9 cellular contexts compared by ENCODE assay signal in genomic region chr11:114060402-114061052, GRCh38. TPM values are rescaled to one million over a fixed set of nuclear protein-coding genes. Genes with fewer than 3 reads are reported as not detected.
DNase-seq lines count a peak whose midpoint lies in the region; ATAC-seq, FAIRE-seq and TF ChIP-seq lines count a peak whose summit lies in the region.
"Had no signal": no experiment of that assay in that cellular context is flagged by ENCODE, and none has a peak within 500 bp of the region (broad histone marks: within the 10 kb centered on the region; RNA-seq: fewer than 3 reads in every experiment).

No MANE protein-coding gene starts in this region.

- H3K4me3 ChIP-seq in MM.1S (ENCODE audit: low read length), result peak overlapping the region; percentile 84
- no peak overlapping the region for H3K4me3 ChIP-seq in K562
- H3K4me3 ChIP-seq in iPS-18c (ENCODE audit: insufficient read depth, low read depth, low read length), result peak overlapping the region; percentile 71
- peak overlapping the region; percentile 87 to 95 (median 90) for H3K4me3 ChIP-seq in skeletal muscle tissue (ENCODE audit: low read length in 3 of 3)

- POLR2A ChIA-PET in K562 (lab: Yijun Ruan, JAX), result interaction anchor here (0.7 kb wide), 1 partner anchor 22 kb away, joined by 3 read pairs; no protein-coding TSS in a partner anchor

- H4K20me1 ChIP-seq in MM.1S (ENCODE audit: insufficient read depth, low read length) (no peaks in the 10 kb centered on the region), K562 (replicated peaks; ENCODE audit: control insufficient read depth, insufficient read depth, low read length) (peaks cover 9% of the 10 kb centered on the region; the same call in 1 of the 2 replicates)

- H3K36me3 ChIP-seq in MM.1S (replicated peaks; ENCODE audit: insufficient read depth, low read length) (no peaks in the 10 kb centered on the region), K562 (ENCODE audit: control insufficient read depth, insufficient read depth, low read length) (no peaks in the 10 kb centered on the region), skeletal muscle tissue (ENCODE audit: control insufficient read depth in 3 of 3, insufficient read depth in 3 of 3, low read length in 3 of 3) (peaks cover 19 to 25% (median 22%) of the 10 kb centered on the region in 3 donors)

- H3K79me2 ChIP-seq in MM.1S (ENCODE audit: low read length) (no peaks in the 10 kb centered on the region), K562 (ENCODE audit: control insufficient read depth, insufficient read depth, low read length) (no peaks in the 10 kb centered on the region)

- H3K9me3 ChIP-seq in MM.1S (replicated peaks; ENCODE audit: insufficient read depth, low read length), result no peaks in the 10 kb centered on the region
- no peaks in the 10 kb centered on the region for H3K9me3 ChIP-seq in K562 (replicated peaks; ENCODE audit: control insufficient read depth, insufficient read depth, low read depth, low read length)
- H3K9me3 ChIP-seq in iPS-18c (ENCODE audit: control insufficient read depth, insufficient read depth, low read length), result peaks cover 2% of the 10 kb centered on the region
- no peaks in the 10 kb centered on the region for H3K9me3 ChIP-seq in skeletal muscle tissue (ENCODE audit: control insufficient read depth in 3 of 3, low read length in 3 of 3)

- WGBS in K562 (ENCODE audit: insufficient coverage, low coverage, missing lambda C conversion rate), result 1% methylated on average over 57 of the region's 78 CpGs

- TF ChIP-seq EP300 in K562 (IDR thresholded peaks at IDR 0.05; ENCODE audit: low read length), result no peak

- no peaks in the 10 kb centered on the region for H3K9me1 ChIP-seq in K562 (ENCODE audit: control insufficient read depth, insufficient read depth, low read length)

- peak overlapping the region; percentile 91 for H2AFZ ChIP-seq in MM.1S (ENCODE audit: low read length)
- no peak overlapping the region; the same call in 1 of the 2 replicates for H2AFZ ChIP-seq in K562 (ENCODE audit: low read depth, low read length)

- no peak for FAIRE-seq in K562 (lab: Jason Lieb, UNC)
- FAIRE-seq: islet of Langerhans had no signal

- H3F3A ChIP-seq in MM.1S (ENCODE audit: insufficient read depth, low read length), result no peaks in the 10 kb centered on the region

- DNase-seq in CD1c-positive myeloid dendritic cell (ENCODE audit: extremely low spot score) (peak; percentile 40), MM.1S (no peak), K562 (ENCODE audit: extremely low read depth in 1 of 4, low spot score in 3 of 4) (peak in 2 of 4 experiments; percentile 31 to 32), NCI-H2081 treated with DMSO at 0.1 percent for 48 hours (lab: John Stamatoyannopoulos, UW) (no peak), mesenteric fat pad (ENCODE audit: low spot score) (no peak)

- no TSS peak for BruUV-seq in K562 (replicated peaks; lab: Mats Ljungman, UMichigan)

- intact Hi-C loops in K562 (cut with micrococcal nuclease), result no loop called here

- in situ Hi-C loops in K562 (cut with MboI), result no loop called here

- CTCF ChIA-PET in K562 (lab: Yijun Ruan, JAX; ENCODE audit: low intra/inter-chr PET ratio), result no interaction called here

- peak overlapping the region; percentile 45; the same call in 1 of the 2 replicates for H3K9ac ChIP-seq in MM.1S (ENCODE audit: low read length)
- peak overlapping the region in 1 of 2 experiments; percentile 52; a peak in 1 of 4 replicates for H3K9ac ChIP-seq in K562 (ENCODE audit: insufficient read depth in 1 of 2, low read depth in 2 of 2, low read length in 2 of 2)
- H3K9ac ChIP-seq in skeletal muscle tissue (ENCODE audit: low read depth in 1 of 3, low read length in 3 of 3), result peak overlapping the region; percentile 95 to 100 (median 98)

- peak; percentile 51 for ATAC-seq in K562
- no peak for ATAC-seq in HG03045 (IDR thresholded peaks at IDR 0.05; ENCODE audit: unreplicated experiment)

- TF ChIP-seq CTCF in MM.1S (IDR thresholded peaks at IDR 0.05; ENCODE audit: low read length), result no peak
- TF ChIP-seq CTCF in K562 (IDR thresholded peaks at IDR 0.05 in 2 of 3, conservative IDR thresholded peaks at IDR 0.05 in 1 of 3; ENCODE audit: insufficient read depth in 2 of 3, low read depth in 1 of 3, low read length in 3 of 3), result no peak

- peaks cover 50% of the 10 kb centered on the region for H3K27me3 ChIP-seq in MM.1S (replicated peaks; ENCODE audit: insufficient read depth, low read length)
- H3K27me3 ChIP-seq in K562 (ENCODE audit: control insufficient read depth in 2 of 2, insufficient read depth in 2 of 2, low read length in 2 of 2), result peaks cover 58 to 77% of the 10 kb centered on the region in 2 experiments
- no peaks in the 10 kb centered on the region for H3K27me3 ChIP-seq in skeletal muscle tissue (ENCODE audit: control insufficient read depth in 3 of 3, insufficient read depth in 3 of 3, low read length in 3 of 3)

- no peak overlapping the region for H3K27ac ChIP-seq in MM.1S (ENCODE audit: low read length)
- no peak overlapping the region for H3K27ac ChIP-seq in K562 (ENCODE audit: extremely low read depth, low read depth, low read length)
- peak overlapping the region; percentile 94 for H3K27ac ChIP-seq in skeletal muscle tissue (ENCODE audit: low read depth, low read length)

- TF ChIP-seq RAD21 in K562 (CRISPR knock-in tag; conservative IDR thresholded peaks at IDR 0.05 in 1 of 2, IDR thresholded peaks at IDR 0.05 in 1 of 2), result no peak

- H3K4me1 ChIP-seq in MM.1S (ENCODE audit: low read length) (no peaks in the 10 kb centered on the region), K562 (replicated peaks in 1 of 2; ENCODE audit: control insufficient read depth in 2 of 2, insufficient read depth in 2 of 2, low read length in 2 of 2) (peaks cover 0 to 24% of the 10 kb centered on the region in 2 experiments; a peak in 3 of 5 replicates), skeletal muscle tissue (ENCODE audit: control insufficient read depth in 3 of 3, insufficient read depth in 3 of 3, low read length in 3 of 3) (peaks cover 56 to 67% (median 67%) of the 10 kb centered on the region in 3 donors)

- H3K9me2 ChIP-seq in MM.1S (replicated peaks; ENCODE audit: insufficient read depth, low read length), result no peaks in the 10 kb centered on the region

- no peak for TF ChIP-seq POLR2A in K562 (conservative IDR thresholded peaks at IDR 0.05)

- H3K4me2 ChIP-seq in MM.1S (ENCODE audit: low read depth, low read length) (peak overlapping the region; percentile 99), K562 (ENCODE audit: insufficient read depth, low read length) (peak overlapping the region; percentile 5)

TF ChIP-seq in K562, 482 proteins besides CTCF, POLR2A, EP300 and RAD21 (continues in another document):
- TF ChIP-seq ARID1B (IDR thresholded peaks at IDR 0.05) (no peak), HEY1 (CRISPR knock-in tag; IDR thresholded peaks at IDR 0.05; ENCODE audit: borderline replicate concordance) (no peak), KAT2B (IDR thresholded peaks at IDR 0.05; ENCODE audit: low read depth, low read length) (no peak), EZH2 (IDR thresholded peaks at IDR 0.05; ENCODE audit: borderline replicate concordance, low read depth, low read length) (0 out of 2 replicates have a peak, but pooled peaks have one; percentile 90), E2F6 (IDR thresholded peaks at IDR 0.05; ENCODE audit: borderline replicate concordance in 1 of 2, extremely low read depth in 1 of 2, insufficient read depth in 1 of 2, insufficient read length in 1 of 2, low read depth in 1 of 2, low read length in 1 of 2, poor library complexity in 1 of 2, severe bottlenecking in 1 of 2) (peak in 1 of 2 experiments; percentile 64), MAX (CRISPR knock-in tag; IDR thresholded peaks at IDR 0.05) (peak; percentile 2; the same call in 1 of the 2 replicates), PTTG1 (tag; IDR thresholded peaks at IDR 0.05; ENCODE audit: low read depth) (no peak), FOXJ2 (tag; IDR thresholded peaks at IDR 0.05) (no peak), MAZ (CRISPR knock-in tag; conservative IDR thresholded peaks at IDR 0.05 in 1 of 2, IDR thresholded peaks at IDR 0.05 in 1 of 2) (0 out of 4 replicates have a peak, but pooled peaks of 1 of the 2 experiments have one; percentile 30), RCOR1 (IDR thresholded peaks at IDR 0.05; ENCODE audit: borderline replicate concordance in 1 of 2, low read depth in 2 of 2, low read length in 2 of 2) (no peak), FOXP1 (CRISPR knock-in tag; IDR thresholded peaks at IDR 0.05) (0 out of 2 replicates have a peak, but pooled peaks have one; percentile 30), ZBTB7A (IDR thresholded peaks at IDR 0.05; ENCODE audit: borderline replicate concordance, control insufficient read depth, low read depth, low read length) (0 out of 2 replicates have a peak, but pooled peaks have one; percentile 31)

RNA-seq across cellular contexts. Expression of gene ZBTB16, which starts 1.0 kb away (rescaled TPM):
- total RNA-seq in K562 (2011; cell fraction: chromatin; rRNA removed; ENCODE audit: low replicate concordance), result 0.25 and 0.77 TPM in 2 replicates
- total RNA-seq in K562 (2011; cell fraction: nucleolus; rRNA removed), result 0.33 TPM in 1 of 2 replicates, not detected in the other
- total RNA-seq in K562 (2011; cell fraction: nucleoplasm; rRNA removed), result 0.84 TPM in 1 of 2 replicates, not detected in the other
- total RNA-seq in K562 (2014; rRNA removed), result not detected in 2 replicates
- not detected in 2 replicates for total RNA-seq in K562 (2014; rRNA removed; fragmentation: Illumina TruSeq; extraction: Trizol)
- total RNA-seq in K562 (2015; rRNA removed; fragmentation: Illumina TruSeq; extraction: Trizol), result 0.34 TPM in 1 of 2 replicates, not detected in the other
- 0.18 and 0.40 TPM in 2 replicates for total RNA-seq in K562 (2021)
- 0.15 and 0.49 TPM in 2 replicates for polyA plus RNA-seq in K562 (2011; rRNA removed)
- polyA plus RNA-seq in K562 (2011; cell fraction: cytosol; rRNA removed), result 0.28 and 0.66 TPM in 2 replicates
- 0.62 and 1.5 TPM in 2 replicates for polyA plus RNA-seq in K562 (2011; cell fraction: nucleus; rRNA removed)
- 0.12 and 0.17 TPM in 2 replicates for polyA plus RNA-seq in K562 (2012)
- not detected in 2 replicates for polyA plus RNA-seq in K562 (2014; fragmentation: Illumina TruSeq; extraction: Trizol)
- under 1 TPM; 0.06 to 0.24 TPM for polyA plus RNA-seq in K562 (2014; fragmentation: Nextera tagmentation; extraction: Ambion mirVana)
- 0.29 TPM in 1 of 2 replicates, not detected in the other for polyA plus RNA-seq in K562 (2014; rRNA removed)
- 0.57 and 0.98 TPM in 2 replicates for polyA minus RNA-seq in K562 (2011; rRNA and poly(A)+ RNA removed)
- polyA minus RNA-seq in K562 (2011; cell fraction: cytosol; rRNA and poly(A)+ RNA removed), result not detected in 2 replicates
- 0.54 and 0.78 TPM in 2 replicates for polyA minus RNA-seq in K562 (2011; cell fraction: nucleus; rRNA and poly(A)+ RNA removed)
- total RNA-seq in skeletal muscle tissue, result 6.8 TPM
- 196 TPM for total RNA-seq in mesenteric fat pad

Comparison
In these comparisons a context has a peak if more than half of its experiments do, and no peak if none do; other contexts are left out.
1. RNA of gene ZBTB16, which starts 1.0 kb away (total RNA-seq): 196 TPM in mesenteric fat pad (single experiment); 6.8 TPM in skeletal muscle tissue (single experiment) and 0.18 to 0.84 TPM in K562; every median in the first group is over 10 times any median in the second.